ENCODE assay signal across 10 cellular contexts in genomic region chr7:131238260-131238940, GRCh38.
DNase-seq lines count a peak whose midpoint lies in the region; TF ChIP-seq lines count a peak whose summit lies in the region.
"Had no signal": no experiment of that assay in that cellular context is flagged by ENCODE, and none has a peak within 500 bp of the region (broad histone marks: within the 10 kb centered on the region; RNA-seq: fewer than 3 reads in every experiment).

No MANE protein-coding gene starts in this region.

- no peak overlapping the region for H3K4me3 ChIP-seq in osteoblast (ENCODE audit: insufficient read depth, low read length)

- TF ChIP-seq CTCF in osteoblast (IDR thresholded peaks at IDR 0.05; ENCODE audit: extremely low read depth, low read depth, low read length) (no peak), endothelial cell (IDR thresholded peaks at IDR 0.05; ENCODE audit: unreplicated experiment) (no peak)

- H3K4me1 ChIP-seq in osteoblast (ENCODE audit: insufficient read depth, low read length) = peaks cover 24% of the 10 kb centered on the region

- H3K9me3 Mint-ChIP-seq in endothelial cell (ENCODE audit: unreplicated experiment) = no peaks in the 10 kb centered on the region

- no peaks in the 10 kb centered on the region for H4K20me1 ChIP-seq in osteoblast (ENCODE audit: insufficient read depth, low read length)

- H3K27me3 ChIP-seq in osteoblast (ENCODE audit: insufficient read depth, low read length) = no peaks in the 10 kb centered on the region

- peak; percentile 77 for DNase-seq in GM04503 (ENCODE audit: low read depth)
- DNase-seq in RKO (ENCODE audit: low spot score) = peak; percentile 94
- DNase-seq in epithelial cell of prostate (ENCODE audit: low read depth, low spot score) = peak; percentile 45
- no peak for DNase-seq in osteoblast (ENCODE audit: insufficient read length, low spot score, missing footprints)
- no peak for DNase-seq in GDM1 (lab: John Stamatoyannopoulos, UW)
- no peak for DNase-seq in NCI-H146 (lab: John Stamatoyannopoulos, UW)
- no peak for DNase-seq in endothelial cell (ENCODE audit: low spot score)
- DNase-seq: glutamatergic neuron, NCI-H2171 had no signal

- H3K27me3 Mint-ChIP-seq in endothelial cell (ENCODE audit: unreplicated experiment) = no peaks in the 10 kb centered on the region

- H3K27ac Mint-ChIP-seq in endothelial cell (ENCODE audit: unreplicated experiment) = no peak overlapping the region

- H3K4me3 Mint-ChIP-seq in endothelial cell (ENCODE audit: unreplicated experiment) = no peak overlapping the region
- H3K4me3 Mint-ChIP-seq: neural crest cell had no signal

- no peaks in the 10 kb centered on the region for H3K79me2 ChIP-seq in osteoblast (ENCODE audit: insufficient read depth, low read length)

- H3K36me3 Mint-ChIP-seq in endothelial cell (ENCODE audit: low read depth, unreplicated experiment) = no peaks in the 10 kb centered on the region

- H3K4me2 ChIP-seq in osteoblast (ENCODE audit: insufficient read depth, low read length) = peak overlapping the region; percentile 0

- no peaks in the 10 kb centered on the region for H3K4me1 Mint-ChIP-seq in endothelial cell (ENCODE audit: unreplicated experiment)

- no peaks in the 10 kb centered on the region for H3K36me3 ChIP-seq in osteoblast (ENCODE audit: insufficient read depth, low read length)

- H3K27ac ChIP-seq in epithelial cell of prostate (peak overlapping the region; percentile 33), osteoblast (ENCODE audit: low read depth, low read length) (peak overlapping the region; percentile 96)

- H3K9me3 ChIP-seq in osteoblast (ENCODE audit: low read depth, low read length) = no peaks in the 10 kb centered on the region

- peak overlapping the region; percentile 11 for H2AFZ ChIP-seq in osteoblast (ENCODE audit: low read length)

Comparison
In these comparisons a context has a peak if more than half of its experiments do, and no peak if none do; other contexts are left out.
1. DNase-seq: peak in GM04503 (single experiment), RKO (single experiment) and epithelial cell of prostate (single experiment); none in osteoblast (single experiment), GDM1 (single experiment), NCI-H146 (single experiment) and endothelial cell (single experiment).